In the genomic region with DNA sequence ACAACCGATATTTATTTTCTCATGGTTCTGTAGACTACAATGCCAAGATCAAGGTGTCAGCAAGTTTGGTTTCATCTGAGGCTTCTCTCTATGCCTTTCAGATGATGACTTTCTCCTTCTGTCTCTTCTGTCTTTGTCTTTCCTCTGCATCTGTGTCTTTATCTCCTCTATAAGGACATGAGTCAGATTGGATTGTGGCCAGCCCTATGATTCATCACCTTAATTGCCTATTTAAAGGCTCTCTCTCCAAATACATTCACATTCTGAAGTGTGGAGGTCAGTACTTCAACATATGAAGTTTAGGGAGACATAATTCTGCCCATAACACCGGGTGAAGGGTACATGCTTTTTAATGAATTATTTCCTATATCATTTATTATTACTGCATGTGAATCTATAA, we compare ENCODE assay signal across 1 cellular context.
A peak's percentile ranks its signal among the peaks of the same experiment; 100 is the strongest.
TF ChIP-seq lines count a peak whose summit lies in the region.

No MANE protein-coding gene starts in this region.

TF ChIP-seq in K562, 482 proteins besides CTCF, POLR2A, EP300 and RAD21:
- TF ChIP-seq, protein P1, sequence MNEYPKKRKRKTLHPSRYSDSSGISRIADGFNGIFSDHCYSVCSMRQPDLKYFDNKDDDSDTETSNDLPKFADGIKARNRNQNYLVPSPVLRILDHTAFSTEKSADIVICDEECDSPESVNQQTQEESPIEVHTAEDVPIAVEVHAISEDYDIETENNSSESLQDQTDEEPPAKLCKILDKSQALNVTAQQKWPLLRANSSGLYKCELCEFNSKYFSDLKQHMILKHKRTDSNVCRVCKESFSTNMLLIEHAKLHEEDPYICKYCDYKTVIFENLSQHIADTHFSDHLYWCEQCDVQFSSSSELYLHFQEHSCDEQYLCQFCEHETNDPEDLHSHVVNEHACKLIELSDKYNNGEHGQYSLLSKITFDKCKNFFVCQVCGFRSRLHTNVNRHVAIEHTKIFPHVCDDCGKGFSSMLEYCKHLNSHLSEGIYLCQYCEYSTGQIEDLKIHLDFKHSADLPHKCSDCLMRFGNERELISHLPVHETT (CRISPR knock-in tag; conservative IDR thresholded peaks at IDR 0.05 in 1 of 2, IDR thresholded peaks at IDR 0.05 in 1 of 2), result no peak
- TF ChIP-seq FOSL1 (tag; conservative IDR thresholded peaks at IDR 0.05) (peak; percentile 62; the same call in 1 of the 2 replicates), SAP30 (IDR thresholded peaks at IDR 0.05; ENCODE audit: borderline replicate concordance, insufficient read depth, low read depth, low read length, poor library complexity, severe bottlenecking) (no peak)
- TF ChIP-seq, protein P2, sequence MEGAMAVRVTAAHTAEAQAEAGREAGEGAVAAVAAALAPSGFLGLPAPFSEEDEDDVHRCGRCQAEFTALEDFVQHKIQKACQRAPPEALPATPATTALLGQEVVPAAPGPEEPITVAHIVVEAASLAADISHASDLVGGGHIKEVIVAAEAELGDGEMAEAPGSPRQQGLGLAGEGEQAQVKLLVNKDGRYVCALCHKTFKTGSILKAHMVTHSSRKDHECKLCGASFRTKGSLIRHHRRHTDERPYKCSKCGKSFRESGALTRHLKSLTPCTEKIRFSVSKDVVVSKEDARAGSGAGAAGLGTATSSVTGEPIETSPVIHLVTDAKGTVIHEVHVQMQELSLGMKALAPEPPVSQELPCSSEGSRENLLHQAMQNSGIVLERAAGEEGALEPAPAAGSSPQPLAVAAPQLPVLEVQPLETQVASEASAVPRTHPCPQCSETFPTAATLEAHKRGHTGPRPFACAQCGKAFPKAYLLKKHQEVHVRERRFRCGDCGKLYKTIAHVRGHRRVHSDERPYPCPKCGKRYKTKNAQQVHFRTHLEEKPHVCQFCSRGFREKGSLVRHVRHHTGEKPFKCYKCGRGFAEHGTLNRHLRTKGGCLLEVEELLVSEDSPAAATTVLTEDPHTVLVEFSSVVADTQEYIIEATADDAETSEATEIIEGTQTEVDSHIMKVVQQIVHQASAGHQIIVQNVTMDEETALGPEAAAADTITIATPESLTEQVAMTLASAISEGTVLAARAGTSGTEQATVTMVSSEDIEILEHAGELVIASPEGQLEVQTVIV (CRISPR knock-in tag; IDR thresholded peaks at IDR 0.05; ENCODE audit: borderline replicate concordance), result no peak
